In genomic region chr2:170176212-170176611, GRCh38 we compare ENCODE assay signal across 1 cellular context.
TF ChIP-seq lines count a peak whose summit lies in the region.

No MANE protein-coding gene starts in this region.

TF ChIP-seq in SK-N-SH, 30 proteins besides CTCF, POLR2A, EP300 and RAD21 (continued from another document):
- TF ChIP-seq REST (IDR thresholded peaks at IDR 0.05; ENCODE audit: low read depth, low read length) (no peak), YY1 (IDR thresholded peaks at IDR 0.05; ENCODE audit: low read depth) (no peak), POLR2AphosphoS5 (IDR thresholded peaks at IDR 0.05; ENCODE audit: low read depth, low read length) (no peak), PBX3 (IDR thresholded peaks at IDR 0.05) (no peak), SIN3A (IDR thresholded peaks at IDR 0.05; ENCODE audit: borderline replicate concordance, low read depth, low read length) (no peak), FOSL2 (IDR thresholded peaks at IDR 0.05; ENCODE audit: borderline replicate concordance, low read depth) (no peak), ELF1 (IDR thresholded peaks at IDR 0.05) (no peak), TAF1 (IDR thresholded peaks at IDR 0.05; ENCODE audit: borderline replicate concordance, low read depth, low read length) (no peak), MAX (IDR thresholded peaks at IDR 0.05; ENCODE audit: low read depth) (no peak), USF2 (IDR thresholded peaks at IDR 0.05; ENCODE audit: borderline replicate concordance, low read depth, low read length) (no peak), GABPA (IDR thresholded peaks at IDR 0.05; ENCODE audit: low read depth) (no peak), TCF12 (IDR thresholded peaks at IDR 0.05) (no peak; the same call in 1 of the 2 replicates), IRF3 (IDR thresholded peaks at IDR 0.05; ENCODE audit: low read depth, low read length) (no peak), EZH2phosphoT487 (IDR thresholded peaks at IDR 0.05; ENCODE audit: borderline replicate concordance, low read depth) (no peak), FOXJ3 (CRISPR knock-in tag; IDR thresholded peaks at IDR 0.05) (no peak), NFIC (IDR thresholded peaks at IDR 0.05; ENCODE audit: borderline replicate concordance) (no peak), CHD2 (IDR thresholded peaks at IDR 0.05; ENCODE audit: low read length, partially characterized antibody) (peak; percentile 68), RFX5 (IDR thresholded peaks at IDR 0.05; ENCODE audit: low read length) (no peak), MXI1 (IDR thresholded peaks at IDR 0.05; ENCODE audit: low read depth, low read length) (0 out of 2 replicates have a peak, but pooled peaks have one; percentile 19), RCOR1 (IDR thresholded peaks at IDR 0.05; ENCODE audit: low read length) (peak; percentile 81; the same call in 1 of the 2 replicates)
